In genomic region chrX:139831689-139832456, GRCh38 we compare ENCODE assay signal across 8 cellular contexts.
DNase-seq lines count a peak whose midpoint lies in the region; ATAC-seq, FAIRE-seq and TF ChIP-seq lines count a peak whose summit lies in the region.

No MANE protein-coding gene starts in this region.

- H3K4me3 Mint-ChIP-seq in chondrocyte (ENCODE audit: unreplicated experiment): no peak overlapping the region

- H3K4me1 Mint-ChIP-seq in chondrocyte (ENCODE audit: low read depth): peaks cover 41% of the 10 kb centered on the region

- TF ChIP-seq CTCF in chondrocyte (IDR thresholded peaks at IDR 0.05) (no peak), retinal pigment epithelial cell (conservative IDR thresholded peaks at IDR 0.05; ENCODE audit: low read depth, low read length) (no peak)

- H3K27me3 Mint-ChIP-seq in chondrocyte (ENCODE audit: low read depth): no peaks in the 10 kb centered on the region

- TF ChIP-seq POLR2A in H54 (IDR thresholded peaks at IDR 0.05; ENCODE audit: low read depth, low read length): no peak

- no peaks in the 10 kb centered on the region for H3K36me3 Mint-ChIP-seq in chondrocyte (ENCODE audit: low read depth)

- FAIRE-seq in H54 (lab: Jason Lieb, UNC): peak; percentile 81

- peak overlapping the region; percentile 58 for H3K27ac Mint-ChIP-seq in chondrocyte (ENCODE audit: unreplicated experiment)

- no peaks in the 10 kb centered on the region for H3K9me3 Mint-ChIP-seq in chondrocyte (ENCODE audit: low read depth)

- peak; percentile 91 for ATAC-seq in GM18498 (IDR thresholded peaks at IDR 0.05; ENCODE audit: unreplicated experiment)

- DNase-seq in H54 (ENCODE audit: insufficient read length, low spot score) (peak; percentile 14), LoVo (ENCODE audit: low spot score) (peak; percentile 11), chondrocyte (ENCODE audit: low spot score) (no peak), retinal pigment epithelial cell (ENCODE audit: low read depth) (peak; percentile 38), NK-92 (lab: John Stamatoyannopoulos, UW; ENCODE audit: unreplicated experiment) (no peak), occipital lobe (lab: John Stamatoyannopoulos, UW) (no peak)
- DNase-seq in central memory CD4-positive, alpha-beta T cell: no peak

- H3K4me3 ChIP-seq in retinal pigment epithelial cell (ENCODE audit: low read length): no peak overlapping the region

Comparison
In these comparisons a context has a peak if more than half of its experiments do, and no peak if none do; other contexts are left out.
1. DNase-seq: peak in H54 (single experiment), LoVo (single experiment) and retinal pigment epithelial cell (single experiment); none in chondrocyte (single experiment), NK-92 (single experiment), occipital lobe (single experiment) and central memory CD4-positive, alpha-beta T cell (single experiment).